In the genomic region with DNA sequence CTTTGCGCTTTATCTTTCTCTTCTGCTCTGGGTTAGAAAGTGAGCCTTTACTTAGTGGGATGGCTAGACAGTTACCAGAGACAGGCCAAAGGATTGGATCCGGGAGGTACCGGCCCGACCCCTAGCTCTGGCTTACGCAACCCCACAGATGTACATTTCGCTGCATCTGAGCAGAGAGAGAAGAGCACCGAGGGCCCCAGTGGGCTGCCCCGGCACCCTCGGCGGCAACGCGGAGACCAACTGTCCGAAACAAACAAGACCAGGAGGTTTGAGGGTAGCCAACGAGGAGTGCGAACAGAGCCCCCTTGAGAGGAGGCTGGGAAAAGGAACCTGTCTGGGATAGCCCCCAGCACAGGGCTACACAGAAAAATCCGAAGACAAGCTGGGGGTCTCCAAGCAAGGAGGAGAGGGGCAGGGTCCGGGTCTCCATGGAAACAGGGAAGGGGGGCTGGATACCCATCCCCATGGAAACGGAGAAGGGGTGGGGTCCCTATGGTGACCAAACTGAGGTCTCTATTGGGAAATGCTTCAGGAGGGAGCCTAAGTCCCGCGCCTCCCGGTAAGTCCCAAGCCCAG, we compare ENCODE assay signal across 8 cellular contexts. TPM values are rescaled to one million over a fixed set of nuclear protein-coding genes. Genes with fewer than 3 reads are reported as not detected.
DNase-seq lines count a peak whose midpoint lies in the region; ATAC-seq, FAIRE-seq and TF ChIP-seq lines count a peak whose summit lies in the region.

No MANE protein-coding gene starts in this region.

- 6% methylated on average over 20 of the region's 21 CpGs for WGBS in hepatocyte (ENCODE audit: low lambda C conversion rate, missing lambda C conversion rate)
- WGBS in smooth muscle cell (ENCODE audit: low lambda C conversion rate), result 7% methylated on average over 21 of the region's 21 CpGs

- TF ChIP-seq CTCF in hepatocyte (IDR thresholded peaks at IDR 0.05; ENCODE audit: poor library complexity), result no peak
- TF ChIP-seq CTCF in smooth muscle cell (IDR thresholded peaks at IDR 0.05; ENCODE audit: borderline replicate concordance, insufficient read depth, poor library complexity, severe bottlenecking), result no peak

- H4K20me1 ChIP-seq in hepatocyte (ENCODE audit: insufficient read depth, poor library complexity, severe bottlenecking) (peaks cover 8% of the 10 kb centered on the region), smooth muscle cell (ENCODE audit: low read depth) (peaks cover 11% of the 10 kb centered on the region)

- no peak for ATAC-seq in activated naive CD8-positive, alpha-beta T cell treated with anti-CD3 and anti-CD28 coated beads, Interleukin-2, amount 50 U/mL, for 24 hours

- H3K9me3 ChIP-seq in HUES48 (ENCODE audit: control insufficient read depth, insufficient read depth, low read length), result no peaks in the 10 kb centered on the region
- H3K9me3 ChIP-seq in hepatocyte (ENCODE audit: low read depth), result no peaks in the 10 kb centered on the region
- no peaks in the 10 kb centered on the region for H3K9me3 ChIP-seq in smooth muscle cell (replicated peaks; ENCODE audit: low read depth)

- H3K4me3 ChIP-seq in HUES48 (ENCODE audit: low read depth, low read length) (peak overlapping the region; percentile 100), hepatocyte (peak overlapping the region; percentile 86), smooth muscle cell (peak overlapping the region; percentile 88)

- H3K79me2 ChIP-seq in hepatocyte (peaks cover 50% of the 10 kb centered on the region), smooth muscle cell (ENCODE audit: low read depth) (peaks cover 43% of the 10 kb centered on the region)

- peak overlapping the region; percentile 58 for H3K9ac ChIP-seq in HUES48 (ENCODE audit: low read depth, low read length)
- H3K9ac ChIP-seq in smooth muscle cell (ENCODE audit: low read depth), result peak overlapping the region; percentile 93

- H3K27ac ChIP-seq in HUES48 (ENCODE audit: low read depth, low read length), result peak overlapping the region; percentile 85
- H3K27ac ChIP-seq in hepatocyte, result peak overlapping the region; percentile 81
- peak overlapping the region; percentile 84 for H3K27ac ChIP-seq in smooth muscle cell (ENCODE audit: low read depth)

- H3K27me3 ChIP-seq in HUES48 (ENCODE audit: control insufficient read depth, insufficient read depth, low read length) (no peaks in the 10 kb centered on the region), hepatocyte (no peaks in the 10 kb centered on the region), smooth muscle cell (ENCODE audit: low read depth) (no peaks in the 10 kb centered on the region)

- H2AFZ ChIP-seq in hepatocyte (peak overlapping the region; percentile 41), smooth muscle cell (ENCODE audit: low read depth) (peak overlapping the region; percentile 45)

- peaks cover 31% of the 10 kb centered on the region for H3K36me3 Mint-ChIP-seq in activated naive CD8-positive, alpha-beta T cell treated with anti-CD3 and anti-CD28 coated beads, Interleukin-2, amount 50 U/mL, for 24 hours (ENCODE audit: low read depth)

- H3K9me2 ChIP-seq in hepatocyte (replicated peaks; ENCODE audit: insufficient read depth), result no peaks in the 10 kb centered on the region

- H3K27me3 Mint-ChIP-seq in activated naive CD8-positive, alpha-beta T cell treated with anti-CD3 and anti-CD28 coated beads, Interleukin-2, amount 50 U/mL, for 24 hours, result no peaks in the 10 kb centered on the region

- H3K4me1 ChIP-seq in HUES48 (ENCODE audit: control insufficient read depth, insufficient read depth, low read length), result 0 out of 2 replicates have a peak, but pooled peaks cover 3% of the 10 kb centered on the region
- peaks cover 27% of the 10 kb centered on the region for H3K4me1 ChIP-seq in hepatocyte (ENCODE audit: insufficient read depth)
- H3K4me1 ChIP-seq in smooth muscle cell (ENCODE audit: low read depth), result peaks cover 9% of the 10 kb centered on the region

- H3K4me3 Mint-ChIP-seq in activated naive CD8-positive, alpha-beta T cell treated with anti-CD3 and anti-CD28 coated beads, Interleukin-2, amount 50 U/mL, for 24 hours, result peak overlapping the region; percentile 97

- peaks cover 8% of the 10 kb centered on the region for H3F3A ChIP-seq in smooth muscle cell (ENCODE audit: low read depth)

- H3K4me2 ChIP-seq in hepatocyte (peak overlapping the region; percentile 87), smooth muscle cell (peak overlapping the region; percentile 93)

- H3K36me3 ChIP-seq in HUES48 (ENCODE audit: control insufficient read depth, insufficient read depth, low read length) (peaks cover 37% of the 10 kb centered on the region), hepatocyte (replicated peaks; ENCODE audit: insufficient read depth, low read depth) (no peaks in the 10 kb centered on the region), smooth muscle cell (ENCODE audit: low read depth) (no peaks in the 10 kb centered on the region)

- peak; percentile 42 for FAIRE-seq in GM19239 (lab: Jason Lieb, UNC)

- H3K27ac Mint-ChIP-seq in activated naive CD8-positive, alpha-beta T cell treated with anti-CD3 and anti-CD28 coated beads, Interleukin-2, amount 50 U/mL, for 24 hours, result peak overlapping the region; percentile 98

- DNase-seq in AG08396 (ENCODE audit: low spot score) (peak; percentile 50), GM19239 (ENCODE audit: insufficient read length, low spot score) (no peak), hepatocyte (ENCODE audit: low spot score) (peak; percentile 52), smooth muscle cell (lab: John Stamatoyannopoulos, UW; ENCODE audit: unreplicated experiment) (peak; percentile 29), foreskin melanocyte (no peak), Ammon's horn (ENCODE audit: low spot score) (no peak)
- no peak for DNase-seq in activated naive CD8-positive, alpha-beta T cell treated with anti-CD3 and anti-CD28 coated beads, Interleukin-2, amount 50 U/mL, for 24 hours

- H3K9me3 Mint-ChIP-seq in activated naive CD8-positive, alpha-beta T cell treated with anti-CD3 and anti-CD28 coated beads, Interleukin-2, amount 50 U/mL, for 24 hours, result no peaks in the 10 kb centered on the region

- peaks cover 46% of the 10 kb centered on the region for H3K4me1 Mint-ChIP-seq in activated naive CD8-positive, alpha-beta T cell treated with anti-CD3 and anti-CD28 coated beads, Interleukin-2, amount 50 U/mL, for 24 hours

RNA-seq across cellular contexts. Expression of a gene that starts 0.4 kb away (rescaled TPM):
- 4.7 and 5.1 TPM in 2 replicates for total RNA-seq in hepatocyte
- polyA plus RNA-seq in hepatocyte, result 5.0 and 8.0 TPM in 2 replicates
- 5.3 and 25.9 TPM in 2 replicates for total RNA-seq in smooth muscle cell
- 6.8 and 8.1 TPM in 2 replicates for polyA plus RNA-seq in smooth muscle cell

RNA-seq across cellular contexts. Expression of a gene that starts 51.0 kb away (rescaled TPM):
- total RNA-seq in hepatocyte (24.1 and 26.5 TPM in 2 replicates), smooth muscle cell (29.6 and 39.9 TPM in 2 replicates)
- polyA plus RNA-seq in hepatocyte (33.8 and 37.4 TPM in 2 replicates), smooth muscle cell (46.0 and 46.4 TPM in 2 replicates)

RNA-seq across cellular contexts. Expression of a gene that starts 51.4 kb away (rescaled TPM):
- total RNA-seq in hepatocyte, result 63.8 and 78.3 TPM in 2 replicates
- polyA plus RNA-seq in hepatocyte, result 166 and 186 TPM in 2 replicates
- 56.4 and 57.8 TPM in 2 replicates for total RNA-seq in smooth muscle cell
- 140 and 143 TPM in 2 replicates for polyA plus RNA-seq in smooth muscle cell

Comparison
In these comparisons a context has a peak if more than half of its experiments do, and no peak if none do; other contexts are left out.
1. DNase-seq: peak in AG08396 (single experiment), hepatocyte (single experiment) and smooth muscle cell (single experiment); none in GM19239 (single experiment), activated naive CD8-positive, alpha-beta T cell treated with anti-CD3 and anti-CD28 coated beads, Interleukin-2, amount 50 U/mL, for 24 hours (single experiment), foreskin melanocyte (single experiment) and Ammon's horn (single experiment).
2. Peak in every context shown above with its lines, with median percentiles within 50 percentile points of each other: H3K27ac ChIP-seq and H3K4me3 ChIP-seq.